ENCODE assay signal across 25 cellular contexts in genomic region chr5:81179959-81180358, GRCh38. TPM values are rescaled to one million over a fixed set of nuclear protein-coding genes. Genes with fewer than 3 reads are reported as not detected.
"Had no signal": no experiment of that assay in that cellular context is flagged by ENCODE, and none has a peak within 500 bp of the region (broad histone marks: within the 10 kb centered on the region; RNA-seq: fewer than 3 reads in every experiment).

No MANE protein-coding gene starts in this region.

- H3K4me3 ChIP-seq: left ventricle myocardium inferior, lung, ovary, right atrium auricular region, right lobe of liver, smooth muscle cell, tibial nerve, upper lobe of left lung, vagina had no signal

- DNase-seq: hypothalamus; immature natural killer cell; kidney; left ventricle myocardium inferior; mesendoderm; naive thymus-derived CD4-positive, alpha-beta T cell; ovary; right lobe of liver; stimulated activated CD4-positive, alpha-beta T cell treated with anti-CD3 and anti-CD28 coated beads, Interleukin-1b, Interleukin-23, amount 100 ng/mL, for 48 hours; stimulated activated CD4-positive, alpha-beta T cell treated with anti-CD3 and anti-CD28 coated beads, Interleukin-2, amount 100 ng/mL, for 48 hours; stimulated activated CD4-positive, alpha-beta T cell treated with anti-CD3 and anti-CD28 coated beads, Interleukin-4, amount 100 ng/mL, for 4 hours; stimulated activated CD8-positive, alpha-beta memory T cell treated with anti-CD3 and anti-CD28 coated beads, Interleukin-4, amount 100 ng/mL, for 48 hours; stimulated activated naive CD4-positive, alpha-beta T cell treated with Interleukin-2 at 50 U/mL for 16 hours; stimulated activated naive CD8-positive, alpha-beta T cell treated with anti-CD3 and anti-CD28 coated beads, Interleukin-15, amount 100 ng/mL, for 72 hours; substantia nigra; upper lobe of left lung had no signal

- H3K27ac ChIP-seq: left ventricle myocardium inferior, ovary, right atrium auricular region, right lobe of liver, tibial nerve, upper lobe of left lung, vagina had no signal

- H3K27me3 ChIP-seq: ovary, right atrium auricular region, right lobe of liver, tibial nerve, upper lobe of left lung, vagina had no signal

- H3K4me2 ChIP-seq: smooth muscle cell had no signal

- H3K4me1 ChIP-seq: right atrium auricular region, right lobe of liver, tibial nerve, upper lobe of left lung, vagina had no signal

- ATAC-seq: naive thymus-derived CD4-positive, alpha-beta T cell; natural killer cell treated with Interleukin-12 subunit alpha and Interleukin-12 subunit beta and Interleukin-15 and Interleukin-18, amount 100 ng/mL, for 72 hours; right lobe of liver; stimulated activated memory B cell treated with anti-CD40 and anti-IgM and Interleukin-4, amounts not matched to agents 10 μg/mL and 1 μg/mL and 100 μg/mL, for 72 hours; stimulated activated naive CD8-positive, alpha-beta T cell treated with anti-CD3 and anti-CD28 coated beads, Interleukin-15, amount 100 ng/mL, for 72 hours had no signal

- H3K9me3 ChIP-seq: left ventricle myocardium inferior, ovary, right atrium auricular region, right lobe of liver, tibial nerve, upper lobe of left lung, vagina had no signal

- FAIRE-seq: islet of Langerhans, kidney had no signal

- H3K36me3 ChIP-seq: ovary, right atrium auricular region, right lobe of liver, tibial nerve, upper lobe of left lung, vagina had no signal

RNA-seq across cellular contexts. Expression of gene CKMT2, which starts 53.2 kb away (rescaled TPM):
- total RNA-seq: naive thymus-derived CD4-positive, alpha-beta T cell; natural killer cell treated with Interleukin-12 subunit alpha and Interleukin-12 subunit beta and Interleukin-15 and Interleukin-18, amount 100 ng/mL, for 72 hours had no signal
- polyA plus RNA-seq: naive thymus-derived CD4-positive, alpha-beta T cell; neural cell; smooth muscle cell had no signal
